ENCODE assay signal across 11 cellular contexts in genomic region chr14:52269100-52269499, GRCh38. TPM values are rescaled to one million over a fixed set of nuclear protein-coding genes. Genes with fewer than 3 reads are reported as not detected.
DNase-seq lines count a peak whose midpoint lies in the region; ATAC-seq and TF ChIP-seq lines count a peak whose summit lies in the region.
"Had no signal": no experiment of that assay in that cellular context is flagged by ENCODE, and none has a peak within 500 bp of the region (broad histone marks: within the 10 kb centered on the region; RNA-seq: fewer than 3 reads in every experiment).

No MANE protein-coding gene starts in this region.

- no peak for DNase-seq in activated naive CD4-positive, alpha-beta T cell treated with anti-CD3 and anti-CD28 coated beads, Interleukin-2, amount 10 ng/mL, durations not matched to agents 7 days and 5 days
- no peak for DNase-seq in activated naive CD4-positive, alpha-beta T cell treated with Interleukin-2 at 50 U/mL for 16 hours
- DNase-seq in tibial artery (no peak), NCI-H2196 (lab: John Stamatoyannopoulos, UW; ENCODE audit: unreplicated experiment) (no peak)
- DNase-seq: AML-193, GOT3, NCI-H187 had no signal

- H3K9me3 ChIP-seq in muscle layer of duodenum (ENCODE audit: control insufficient read depth in 1 of 2, low read length in 2 of 2) (no peaks in the 10 kb centered on the region), tibial artery (no peaks in the 10 kb centered on the region)

- peaks cover 5 to 26% of the 10 kb centered on the region in 2 donors for H3K4me1 ChIP-seq in muscle layer of duodenum (ENCODE audit: control insufficient read depth in 1 of 2, insufficient read depth in 2 of 2, low read length in 2 of 2)
- H3K4me1 ChIP-seq in tibial artery: peaks cover 0 to 31% (median 24%) of the 10 kb centered on the region in 4 donors

- peak overlapping the region; percentile 33 to 62 for H3K4me3 ChIP-seq in muscle layer of duodenum (ENCODE audit: low read depth in 1 of 2, low read length in 2 of 2)
- H3K4me3 ChIP-seq in tibial artery: peak overlapping the region; percentile 45 to 62

- no peaks in the 10 kb centered on the region for H3K36me3 ChIP-seq in muscle layer of duodenum (ENCODE audit: control insufficient read depth in 1 of 2, insufficient read depth in 2 of 2, low read length in 2 of 2)
- no peaks in the 10 kb centered on the region for H3K36me3 ChIP-seq in tibial artery

- peaks cover 13% of the 10 kb centered on the region for H3K36me3 Mint-ChIP-seq in activated naive CD4-positive, alpha-beta T cell treated with anti-CD3 and anti-CD28 coated beads, Interleukin-2, amount 10 ng/mL, durations not matched to agents 7 days and 5 days
- H3K36me3 Mint-ChIP-seq in brain: no peaks in the 10 kb centered on the region

- H3K27me3 Mint-ChIP-seq in activated naive CD4-positive, alpha-beta T cell treated with anti-CD3 and anti-CD28 coated beads, Interleukin-2, amount 10 ng/mL, durations not matched to agents 7 days and 5 days: peaks cover 64% of the 10 kb centered on the region
- peaks cover 83% of the 10 kb centered on the region for H3K27me3 Mint-ChIP-seq in brain

- H3K4me3 Mint-ChIP-seq in activated naive CD4-positive, alpha-beta T cell treated with anti-CD3 and anti-CD28 coated beads, Interleukin-2, amount 10 ng/mL, durations not matched to agents 7 days and 5 days: peak overlapping the region; percentile 83
- peak overlapping the region; percentile 79 to 86 (median 82) for H3K4me3 Mint-ChIP-seq in brain

- H3K9me3 Mint-ChIP-seq in activated naive CD4-positive, alpha-beta T cell treated with anti-CD3 and anti-CD28 coated beads, Interleukin-2, amount 10 ng/mL, durations not matched to agents 7 days and 5 days: peaks cover 2% of the 10 kb centered on the region
- peaks cover 0 to 3% (median 0%) of the 10 kb centered on the region in 5 experiments for H3K9me3 Mint-ChIP-seq in brain

- ATAC-seq in GM21447 (IDR thresholded peaks at IDR 0.05; ENCODE audit: unreplicated experiment): no peak
- no peak for ATAC-seq in GM21786 (IDR thresholded peaks at IDR 0.05; ENCODE audit: unreplicated experiment)

- peaks cover 47% of the 10 kb centered on the region for H3K4me1 Mint-ChIP-seq in activated naive CD4-positive, alpha-beta T cell treated with anti-CD3 and anti-CD28 coated beads, Interleukin-2, amount 10 ng/mL, durations not matched to agents 7 days and 5 days
- H3K4me1 Mint-ChIP-seq in brain: peaks cover 11% of the 10 kb centered on the region

- intact Hi-C loops in tibial artery (cut with DNase I; ENCODE audit: low total_unique reads): no loop called here

- H3K27ac ChIP-seq in muscle layer of duodenum (ENCODE audit: low read length) (no peak overlapping the region), tibial artery (no peak overlapping the region)

- peaks cover 3% of the 10 kb centered on the region for H3K27me3 ChIP-seq in muscle layer of duodenum (ENCODE audit: low read depth, low read length)
- peaks cover 0 to 10% of the 10 kb centered on the region in 2 donors for H3K27me3 ChIP-seq in tibial artery

- no peak for TF ChIP-seq CTCF in brain (conservative IDR thresholded peaks at IDR 0.05)
- TF ChIP-seq CTCF in tibial artery (IDR thresholded peaks at IDR 0.05): no peak

- CTCF ChIA-PET in activated naive CD4-positive, alpha-beta T cell treated with anti-CD3 and anti-CD28 coated beads, Interleukin-2, amount 10 ng/mL, durations not matched to agents 7 days and 5 days (lab: Charles Lee): no interaction called here

- H3K27ac Mint-ChIP-seq in activated naive CD4-positive, alpha-beta T cell treated with anti-CD3 and anti-CD28 coated beads, Interleukin-2, amount 10 ng/mL, durations not matched to agents 7 days and 5 days: no peak overlapping the region
- no peak overlapping the region for H3K27ac Mint-ChIP-seq in brain

RNA-seq across cellular contexts. Expression of gene PTGDR, which starts 1.6 kb away (rescaled TPM):
- 0.19 TPM for polyA plus RNA-seq in brain (ENCODE audit: insufficient read depth, low read depth, low replicate concordance)

RNA-seq across cellular contexts. Expression of gene PTGER2, which starts 45.0 kb away (rescaled TPM):
- not detected for polyA plus RNA-seq in brain (ENCODE audit: insufficient read depth, low read depth, low replicate concordance)
